12 cellular contexts compared by ENCODE assay signal in genomic region chr20:58716476-58717277, GRCh38. TPM values are rescaled to one million over a fixed set of nuclear protein-coding genes. Genes with fewer than 3 reads are reported as not detected.
A peak's percentile ranks its signal among the peaks of the same experiment; 100 is the strongest.
DNase-seq lines count a peak whose midpoint lies in the region; ATAC-seq and TF ChIP-seq lines count a peak whose summit lies in the region.
"Had no signal": no experiment of that assay in that cellular context is flagged by ENCODE, and none has a peak within 500 bp of the region (broad histone marks: within the 10 kb centered on the region; RNA-seq: fewer than 3 reads in every experiment).

No MANE protein-coding gene starts in this region.

- POLR2A ChIA-PET in Panc1 (lab: Charles Lee): no interaction called here

- 73 to 86% (median 75%) methylated on average over 9 to 23 of the region's 23 CpGs for WGBS in heart left ventricle, 4 donors

- H3K4me3 ChIP-seq in Panc1 (ENCODE audit: low read depth in 2 of 2, low read length in 2 of 2): no peak overlapping the region
- no peak overlapping the region for H3K4me3 ChIP-seq in heart left ventricle
- H3K4me3 ChIP-seq: upper lobe of right lung had no signal

- H3K4me1 Mint-ChIP-seq in T-helper 2 cell treated with Interferon-gamma antibody and Interleukin-4, amounts not matched to agents 5 μg/mL and 100 μg/mL, for 36 hours (ENCODE audit: low read depth): no peaks in the 10 kb centered on the region

- no peaks in the 10 kb centered on the region for H3K27me3 ChIP-seq in Panc1 (ENCODE audit: control insufficient read depth, insufficient read depth, low read length)
- peaks cover 0 to 19% (median 3%) of the 10 kb centered on the region in 9 donors for H3K27me3 ChIP-seq in heart left ventricle

- no peaks in the 10 kb centered on the region for H3K9me3 Mint-ChIP-seq in T-helper 2 cell treated with Interferon-gamma antibody and Interleukin-4, amounts not matched to agents 5 μg/mL and 100 μg/mL, for 36 hours
- H3K9me3 Mint-ChIP-seq: naive B cell had no signal

- H3K36me3 Mint-ChIP-seq in T-helper 2 cell treated with Interferon-gamma antibody and Interleukin-4, amounts not matched to agents 5 μg/mL and 100 μg/mL, for 36 hours (ENCODE audit: low read depth): no peaks in the 10 kb centered on the region
- H3K36me3 Mint-ChIP-seq: naive B cell had no signal

- TF ChIP-seq CTCF in Panc1 (IDR thresholded peaks at IDR 0.05) (no peak), heart left ventricle (IDR thresholded peaks at IDR 0.05) (no peak)

- CTCF ChIA-PET in Panc1 (lab: Charles Lee): no interaction called here

- in situ Hi-C loops in Panc1 (cut with HindIII; ENCODE audit: low pct_unique_long_range_greater_than_20kb, low sequenced_read_pairs): no loop called here

- TF ChIP-seq POLR2A in heart left ventricle (IDR thresholded peaks at IDR 0.05): no peak

- peak; percentile 2 for DNase-seq in T-helper 2 cell treated with Interferon-gamma antibody and Interleukin-4, amounts not matched to agents 5 μg/mL and 100 μg/mL, for 36 hours (ENCODE audit: low spot score)
- DNase-seq in T-helper 2 cell (no peak), Panc1 (ENCODE audit: low read depth, low spot score) (no peak), heart left ventricle (peak in 4 of 5 donors; percentile 7 to 52 (median 18)), posterior vena cava (ENCODE audit: low spot score) (peak; percentile 76), NCI-H2081 (lab: John Stamatoyannopoulos, UW) (no peak), cortex of kidney (lab: John Stamatoyannopoulos, UW) (no peak), dedifferentiated amniotic fluid mesenchymal stem cell (ENCODE audit: extremely low spot score) (no peak)
- DNase-seq: foreskin keratinocyte, naive B cell, RPMI8226 had no signal

- H3K4me1 ChIP-seq in Panc1 (ENCODE audit: control insufficient read depth, insufficient read depth, low read length) (no peaks in the 10 kb centered on the region), heart left ventricle (no peaks in the 10 kb centered on the region)
- H3K4me1 ChIP-seq: foreskin keratinocyte, upper lobe of right lung had no signal

- intact Hi-C loops in Panc1 (cut with micrococcal nuclease; ENCODE audit: unreplicated experiment): no loop called here
- intact Hi-C loops in heart left ventricle (cut with DNase I): no loop called here
- intact Hi-C loops in posterior vena cava (cut with DNase I): no loop called here

- H3K27ac Mint-ChIP-seq in T-helper 2 cell treated with Interferon-gamma antibody and Interleukin-4, amounts not matched to agents 5 μg/mL and 100 μg/mL, for 36 hours: no peak overlapping the region

- H3K36me3 ChIP-seq in Panc1 (ENCODE audit: control insufficient read depth, insufficient read depth, low read length) (no peaks in the 10 kb centered on the region), heart left ventricle (peaks cover 0 to 17% (median 0%) of the 10 kb centered on the region in 9 donors)
- H3K36me3 ChIP-seq: upper lobe of right lung had no signal

- H3K9me3 ChIP-seq in Panc1 (ENCODE audit: control insufficient read depth, insufficient read depth, low read depth, low read length): no peaks in the 10 kb centered on the region
- no peaks in the 10 kb centered on the region for H3K9me3 ChIP-seq in heart left ventricle
- H3K9me3 ChIP-seq: upper lobe of right lung had no signal

- BruUV-seq in Panc1 (replicated peaks; lab: Mats Ljungman, UMichigan): no TSS peak

- H3K27ac ChIP-seq in Panc1 (ENCODE audit: low read length): no peak overlapping the region
- H3K27ac ChIP-seq in heart left ventricle: no peak overlapping the region
- H3K27ac ChIP-seq: foreskin keratinocyte, upper lobe of right lung had no signal

- H3K4me3 Mint-ChIP-seq in T-helper 2 cell treated with Interferon-gamma antibody and Interleukin-4, amounts not matched to agents 5 μg/mL and 100 μg/mL, for 36 hours: no peak overlapping the region
- H3K4me3 Mint-ChIP-seq: naive B cell had no signal

- ATAC-seq in Panc1 (peak; percentile 14), heart left ventricle (peak in 1 of 4 donors; percentile 8)
- ATAC-seq: foreskin keratinocyte, upper lobe of right lung had no signal

- H3K27me3 Mint-ChIP-seq in T-helper 2 cell treated with Interferon-gamma antibody and Interleukin-4, amounts not matched to agents 5 μg/mL and 100 μg/mL, for 36 hours (ENCODE audit: low read depth): peaks cover 4% of the 10 kb centered on the region

RNA-seq across cellular contexts. Expression of gene NPEPL1, which starts 24.1 kb away (rescaled TPM):
- 27.4 TPM for total RNA-seq in Panc1 (2021; ENCODE audit: unreplicated experiment)
- 52.0 TPM for polyA plus RNA-seq in Panc1 (2012; ENCODE audit: insufficient read length)
- total RNA-seq in heart left ventricle: 10 to 100 TPM; 18.5 to 33.4 (median 30.1) TPM
- polyA plus RNA-seq in heart left ventricle: 10 to 100 TPM; 18.1 to 32.5 TPM
- 10 to 100 TPM; 28.5 to 31.4 TPM for total RNA-seq in posterior vena cava

Comparison
In these comparisons a context has a peak if more than half of its experiments do, and no peak if none do; other contexts are left out.
1. DNase-seq: peak in T-helper 2 cell treated with Interferon-gamma antibody and Interleukin-4, amounts not matched to agents 5 μg/mL and 100 μg/mL, for 36 hours (single experiment), heart left ventricle (4 of 5) and posterior vena cava (single experiment); none in T-helper 2 cell (0 of 5), Panc1 (single experiment), NCI-H2081 (0 of 2), cortex of kidney (single experiment) and dedifferentiated amniotic fluid mesenchymal stem cell (single experiment).